Comparison of ENCODE assay signal across 8 cellular contexts in genomic region chr20:42294976-42295375, GRCh38.
"Had no signal": no experiment of that assay in that cellular context is flagged by ENCODE, and none has a peak within 500 bp of the region (broad histone marks: within the 10 kb centered on the region; RNA-seq: fewer than 3 reads in every experiment).

No MANE protein-coding gene starts in this region.

- DNase-seq: GDM1, GF-D8 had no signal

- FAIRE-seq: G401.6, GM12878, GM12891, GM12892, GM18507, GM19239 had no signal

- ATAC-seq: GM12878 had no signal

- H3K4me3 ChIP-seq: GM12878 had no signal
